9 cellular contexts compared by ENCODE assay signal in genomic region chr6:16494781-16495180, GRCh38.
DNase-seq lines count a peak whose midpoint lies in the region; ATAC-seq and TF ChIP-seq lines count a peak whose summit lies in the region.
"Had no signal": no experiment of that assay in that cellular context is flagged by ENCODE, and none has a peak within 500 bp of the region (broad histone marks: within the 10 kb centered on the region; RNA-seq: fewer than 3 reads in every experiment).

No MANE protein-coding gene starts in this region.

- H3K9ac ChIP-seq in BLaER1 treated with 17β-estradiol and CSF1 and Interleukin-3, amounts not matched to agents 10 nM and 100 nM = no peak overlapping the region
- H3K9ac ChIP-seq in MM.1S (ENCODE audit: low read length) = no peak overlapping the region

- no peaks in the 10 kb centered on the region for H3K27me3 ChIP-seq in BLaER1 treated with 17β-estradiol and CSF1 and Interleukin-3, amounts not matched to agents 10 nM and 100 nM
- H3K27me3 ChIP-seq in MM.1S (replicated peaks; ENCODE audit: insufficient read depth, low read length) (no peaks in the 10 kb centered on the region), dorsolateral prefrontal cortex (no peaks in the 10 kb centered on the region)

- no peaks in the 10 kb centered on the region for H3F3A ChIP-seq in MM.1S (ENCODE audit: insufficient read depth, low read length)

- H3K4me2 ChIP-seq in BLaER1 treated with 17β-estradiol and CSF1 and Interleukin-3, amounts not matched to agents 10 nM and 100 nM = peak overlapping the region in 7 of 11 experiments; percentile 21 to 51 (median 36); a peak in 9 of 22 replicates
- no peak overlapping the region for H3K4me2 ChIP-seq in MM.1S (ENCODE audit: low read depth, low read length)

- intact Hi-C loops in activated CD8-positive, alpha-beta T cell treated with anti-CD3 and anti-CD28 coated beads for 36 hours (cut with micrococcal nuclease) = no loop called here
- intact Hi-C loops in dorsolateral prefrontal cortex (cut with DNase I) = loop anchor here in 1 of 2 donors (5.0 kb wide), 2 partner anchors 77 to 162 kb away; no protein-coding TSS in a partner anchor

- no peaks in the 10 kb centered on the region for H3K27me3 Mint-ChIP-seq in activated CD8-positive, alpha-beta T cell treated with anti-CD3 and anti-CD28 coated beads for 36 hours

- no peaks in the 10 kb centered on the region for H3K79me2 ChIP-seq in MM.1S (ENCODE audit: low read length)

- no peaks in the 10 kb centered on the region for H3K9me2 ChIP-seq in MM.1S (replicated peaks; ENCODE audit: insufficient read depth, low read length)

- no peak overlapping the region for H3K27ac ChIP-seq in BLaER1 treated with 17β-estradiol and CSF1 and Interleukin-3, amounts not matched to agents 10 nM and 100 nM
- H3K27ac ChIP-seq in MM.1S (ENCODE audit: low read length) (no peak overlapping the region), dorsolateral prefrontal cortex (no peak overlapping the region)

- no peak overlapping the region for H3K4me3 Mint-ChIP-seq in activated CD8-positive, alpha-beta T cell treated with anti-CD3 and anti-CD28 coated beads for 36 hours

- peak; percentile 55 for DNase-seq in activated CD8-positive, alpha-beta T cell treated with anti-CD3 and anti-CD28 coated beads for 36 hours
- no peak for DNase-seq in NCI-H510A treated with DMSO at 0.1 percent for 48 hours (lab: John Stamatoyannopoulos, UW)
- DNase-seq in MM.1S = no peak
- no peak for DNase-seq in NCI-H446 treated with DMSO at 0.1 percent for 48 hours (lab: John Stamatoyannopoulos, UW)
- DNase-seq in dorsolateral prefrontal cortex = no peak

- H3K4me1 ChIP-seq in BLaER1 treated with 17β-estradiol and CSF1 and Interleukin-3, amounts not matched to agents 10 nM and 100 nM = peaks cover 8 to 33% (median 12%) of the 10 kb centered on the region in 10 experiments; a peak in 16 of 20 replicates
- 0 out of 2 replicates have a peak, but pooled peaks cover 6% of the 10 kb centered on the region for H3K4me1 ChIP-seq in MM.1S (ENCODE audit: low read length)

- H4K20me1 ChIP-seq in BLaER1 treated with 17β-estradiol and CSF1 and Interleukin-3, amounts not matched to agents 10 nM and 100 nM = peaks cover 0 to 61% (median 0%) of the 10 kb centered on the region in 11 experiments; a peak in 5 of 22 replicates
- no peaks in the 10 kb centered on the region for H4K20me1 ChIP-seq in MM.1S (ENCODE audit: insufficient read depth, low read length)

- peaks cover 17% of the 10 kb centered on the region for H3K36me3 Mint-ChIP-seq in activated CD8-positive, alpha-beta T cell treated with anti-CD3 and anti-CD28 coated beads for 36 hours (ENCODE audit: low read depth)

- CTCF ChIA-PET in activated CD8-positive, alpha-beta T cell treated with anti-CD3 and anti-CD28 coated beads for 36 hours (lab: Charles Lee) = interaction anchor here (1.1 to 2.4 kb wide), 4 partner anchors 10 to 84 kb away, joined by 3 to 11 read pairs (median 5); no protein-coding TSS in a partner anchor

- H3K36me3 ChIP-seq in BLaER1 treated with 17β-estradiol and CSF1 and Interleukin-3, amounts not matched to agents 10 nM and 100 nM = peaks cover 0 to 17% (median 0%) of the 10 kb centered on the region in 11 experiments; a peak in 4 of 22 replicates
- no peaks in the 10 kb centered on the region for H3K36me3 ChIP-seq in MM.1S (replicated peaks; ENCODE audit: insufficient read depth, low read length)

- peaks cover 6% of the 10 kb centered on the region for H3K9me3 Mint-ChIP-seq in activated CD8-positive, alpha-beta T cell treated with anti-CD3 and anti-CD28 coated beads for 36 hours

- ATAC-seq in GM19328 (IDR thresholded peaks at IDR 0.05; ENCODE audit: unreplicated experiment) (peak; percentile 66), HG03108 (IDR thresholded peaks at IDR 0.05; ENCODE audit: unreplicated experiment) (peak; percentile 84)
- ATAC-seq in activated CD8-positive, alpha-beta T cell treated with anti-CD3 and anti-CD28 coated beads for 36 hours = peak; percentile 76

- peaks cover 4 to 13% (median 9%) of the 10 kb centered on the region in 11 experiments; a peak in 15 of 22 replicates for H3K9me3 ChIP-seq in BLaER1 treated with 17β-estradiol and CSF1 and Interleukin-3, amounts not matched to agents 10 nM and 100 nM (replicated peaks in 1 of 11)
- no peaks in the 10 kb centered on the region for H3K9me3 ChIP-seq in MM.1S (replicated peaks; ENCODE audit: insufficient read depth, low read length)

- no peak overlapping the region for H3K27ac Mint-ChIP-seq in activated CD8-positive, alpha-beta T cell treated with anti-CD3 and anti-CD28 coated beads for 36 hours

- no peak for TF ChIP-seq CTCF in activated CD8-positive, alpha-beta T cell treated with anti-CD3 and anti-CD28 coated beads for 36 hours (IDR thresholded peaks at IDR 0.05)
- TF ChIP-seq CTCF in MM.1S (IDR thresholded peaks at IDR 0.05; ENCODE audit: low read length) (no peak), dorsolateral prefrontal cortex (IDR thresholded peaks at IDR 0.05 in 54 of 56, conservative IDR thresholded peaks at IDR 0.05 in 2 of 56; ENCODE audit: low read depth in 1 of 56, partially characterized antibody in 56 of 56) (no peak)

- POLR2A ChIA-PET in activated CD8-positive, alpha-beta T cell treated with anti-CD3 and anti-CD28 coated beads for 36 hours (lab: Charles Lee) = no interaction called here

- no peak overlapping the region for H3K4me3 ChIP-seq in BLaER1 treated with 17β-estradiol and CSF1 and Interleukin-3, amounts not matched to agents 10 nM and 100 nM
- no peak overlapping the region for H3K4me3 ChIP-seq in MM.1S (ENCODE audit: low read length)
- no peak overlapping the region for H3K4me3 ChIP-seq in dorsolateral prefrontal cortex
- H3K4me3 ChIP-seq: skin epidermis had no signal

- no peak overlapping the region for H2AFZ ChIP-seq in MM.1S (ENCODE audit: low read length)

- H3K4me1 Mint-ChIP-seq in activated CD8-positive, alpha-beta T cell treated with anti-CD3 and anti-CD28 coated beads for 36 hours (ENCODE audit: low read depth) = peaks cover 62% of the 10 kb centered on the region
